In the genomic region with DNA sequence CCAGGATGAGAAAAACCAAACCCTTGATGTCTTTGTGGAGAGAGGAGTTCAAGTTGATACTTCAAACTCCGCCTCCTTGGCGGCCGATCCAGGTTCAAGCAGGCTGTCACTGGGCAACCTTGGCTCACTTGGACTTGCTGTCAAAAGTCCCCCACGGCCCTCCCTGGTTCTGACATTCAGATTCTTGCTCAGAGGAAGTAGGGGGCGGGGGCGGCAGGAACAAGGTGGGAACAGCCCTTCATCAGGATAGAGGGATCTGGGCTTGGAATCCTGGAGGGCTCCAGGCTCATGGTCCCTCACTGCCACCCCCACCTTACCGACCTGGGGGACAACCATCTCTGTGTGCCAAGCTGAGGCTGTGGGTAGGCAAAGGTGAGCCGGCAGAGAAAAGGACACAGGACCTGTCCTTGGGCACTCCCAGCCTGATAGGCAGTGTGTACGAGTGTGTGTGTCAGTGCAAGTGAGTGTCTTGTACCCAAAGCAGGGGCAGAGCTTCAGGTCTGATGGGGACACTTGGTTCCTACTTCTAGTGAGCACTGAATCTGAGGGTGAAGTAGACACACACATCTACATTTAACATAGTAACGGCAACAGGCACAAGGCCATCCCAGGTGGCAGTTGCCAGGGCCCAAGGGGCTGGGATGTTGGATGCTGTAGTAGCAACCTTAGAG, we compare ENCODE assay signal across 9 cellular contexts. TPM values are rescaled to one million over a fixed set of nuclear protein-coding genes. Genes with fewer than 3 reads are reported as not detected.
A peak's percentile ranks its signal among the peaks of the same experiment; 100 is the strongest.
DNase-seq lines count a peak whose midpoint lies in the region; ATAC-seq and TF ChIP-seq lines count a peak whose summit lies in the region.
"Had no signal": no experiment of that assay in that cellular context is flagged by ENCODE, and none has a peak within 500 bp of the region (broad histone marks: within the 10 kb centered on the region; RNA-seq: fewer than 3 reads in every experiment).

No MANE protein-coding gene starts in this region.

- peak overlapping the region; percentile 96 for H3K4me3 ChIP-seq in BLaER1
- no peak overlapping the region for H3K4me3 ChIP-seq in KMS-11 (IDR thresholded peaks at IDR 0.05; ENCODE audit: insufficient read depth, low read depth, low read length)
- H3K4me3 ChIP-seq in naive thymus-derived CD4-positive, alpha-beta T cell (ENCODE audit: low read length): peak overlapping the region; percentile 98
- H3K4me3 ChIP-seq: hepatocyte had no signal

- H3K9ac ChIP-seq in BLaER1: peak overlapping the region; percentile 100
- peak overlapping the region; percentile 100 for H3K9ac ChIP-seq in KMS-11

- H4K20me1 ChIP-seq in BLaER1: peaks cover 21% of the 10 kb centered on the region
- peaks cover 7% of the 10 kb centered on the region; the same call in 1 of the 2 replicates for H4K20me1 ChIP-seq in KMS-11 (ENCODE audit: insufficient read depth)

- H3K4me1 ChIP-seq in BLaER1 (peaks cover 51% of the 10 kb centered on the region), KMS-11 (ENCODE audit: low read depth, poor library complexity, severe bottlenecking) (peaks cover 60% of the 10 kb centered on the region)
- peaks cover 34 to 51% of the 10 kb centered on the region in 2 donors for H3K4me1 ChIP-seq in naive thymus-derived CD4-positive, alpha-beta T cell (ENCODE audit: control insufficient read depth in 2 of 2, insufficient read depth in 2 of 2, low read length in 2 of 2)

- peaks cover 10% of the 10 kb centered on the region for H3K9me3 Mint-ChIP-seq in activated naive CD8-positive, alpha-beta T cell treated with anti-CD3 and anti-CD28 coated beads for 36 hours
- H3K9me3 Mint-ChIP-seq in naive thymus-derived CD4-positive, alpha-beta T cell: peaks cover 0 to 7% (median 0%) of the 10 kb centered on the region in 11 donors

- H3K9me3 ChIP-seq in BLaER1: no peaks in the 10 kb centered on the region; the same call in 1 of the 2 replicates
- no peaks in the 10 kb centered on the region for H3K9me3 ChIP-seq in naive thymus-derived CD4-positive, alpha-beta T cell (ENCODE audit: control insufficient read depth in 2 of 3, low read length in 3 of 3)

- ATAC-seq in naive thymus-derived CD4-positive, alpha-beta T cell: no peak
- ATAC-seq in HG02763 (IDR thresholded peaks at IDR 0.05; ENCODE audit: unreplicated experiment): no peak

- peaks cover 66% of the 10 kb centered on the region for H3K36me3 Mint-ChIP-seq in activated naive CD8-positive, alpha-beta T cell treated with anti-CD3 and anti-CD28 coated beads for 36 hours
- peaks cover 13 to 56% (median 17%) of the 10 kb centered on the region in 5 donors for H3K36me3 Mint-ChIP-seq in naive thymus-derived CD4-positive, alpha-beta T cell

- POLR2A ChIA-PET in naive thymus-derived CD4-positive, alpha-beta T cell (lab: Charles Lee): interaction anchor here (0.5 to 19.0 kb wide), 7 partner anchors 8 to 1740 kb away, joined by 3 to 792 read pairs (median 8); partner anchors contain the start of genes RNF43, SUPT4H1 and TSPOAP1

- peak overlapping the region; percentile 96 for H3K4me2 ChIP-seq in BLaER1
- H3K4me2 ChIP-seq in KMS-11: peak overlapping the region; percentile 95
- H3K4me2 ChIP-seq: hepatocyte had no signal

- peaks cover 22% of the 10 kb centered on the region for H3K36me3 ChIP-seq in BLaER1
- peaks cover 11% of the 10 kb centered on the region; the same call in 1 of the 2 replicates for H3K36me3 ChIP-seq in KMS-11 (ENCODE audit: insufficient read depth)
- peaks cover 11 to 25% (median 17%) of the 10 kb centered on the region in 3 experiments for H3K36me3 ChIP-seq in naive thymus-derived CD4-positive, alpha-beta T cell (ENCODE audit: control insufficient read depth in 2 of 3, insufficient read depth in 3 of 3, low read length in 3 of 3)

- peaks cover 26% of the 10 kb centered on the region for H3K27me3 Mint-ChIP-seq in activated naive CD8-positive, alpha-beta T cell treated with anti-CD3 and anti-CD28 coated beads for 36 hours
- peaks cover 0 to 14% (median 0%) of the 10 kb centered on the region in 5 donors for H3K27me3 Mint-ChIP-seq in naive thymus-derived CD4-positive, alpha-beta T cell

- no peaks in the 10 kb centered on the region for H3K27me3 ChIP-seq in BLaER1
- no peaks in the 10 kb centered on the region for H3K27me3 ChIP-seq in KMS-11 (ENCODE audit: insufficient read depth, low read depth)
- H3K27me3 ChIP-seq in naive thymus-derived CD4-positive, alpha-beta T cell (ENCODE audit: control insufficient read depth in 2 of 2, insufficient read depth in 2 of 2, low read length in 2 of 2): no peaks in the 10 kb centered on the region
- H3K27me3 ChIP-seq: hepatocyte had no signal

- DNase-seq in activated naive CD8-positive, alpha-beta T cell treated with anti-CD3 and anti-CD28 coated beads for 36 hours: peak; percentile 62
- DNase-seq in naive thymus-derived CD4-positive, alpha-beta T cell: peak in 1 of 9 donors; percentile 27
- DNase-seq in KG1 (lab: John Stamatoyannopoulos, UW) (no peak), hepatic stellate cell (ENCODE audit: low spot score) (no peak), activated gamma-delta T cell treated with Interleukin-2 at 50 U/mL for 16 hours (no peak)

- peak overlapping the region; percentile 100 for H3K4me3 Mint-ChIP-seq in activated naive CD8-positive, alpha-beta T cell treated with anti-CD3 and anti-CD28 coated beads for 36 hours
- H3K4me3 Mint-ChIP-seq in naive thymus-derived CD4-positive, alpha-beta T cell: peak overlapping the region; percentile 86 to 100 (median 97)

- H2AFZ ChIP-seq in KMS-11 (ENCODE audit: low read depth): no peak overlapping the region
- H2AFZ ChIP-seq: hepatocyte had no signal

- peak overlapping the region; percentile 100 for H3K27ac Mint-ChIP-seq in activated naive CD8-positive, alpha-beta T cell treated with anti-CD3 and anti-CD28 coated beads for 36 hours
- H3K27ac Mint-ChIP-seq in naive thymus-derived CD4-positive, alpha-beta T cell: peak overlapping the region; percentile 89 to 100 (median 95)

- no peak for TF ChIP-seq CTCF in KMS-11 (conservative IDR thresholded peaks at IDR 0.05; ENCODE audit: low read depth, low read length)

- H3K79me2 ChIP-seq in KMS-11 (ENCODE audit: insufficient read depth, low read depth): peaks cover 88% of the 10 kb centered on the region
- H3K79me2 ChIP-seq: hepatocyte had no signal

- H3K4me1 Mint-ChIP-seq in activated naive CD8-positive, alpha-beta T cell treated with anti-CD3 and anti-CD28 coated beads for 36 hours: peaks cover 48% of the 10 kb centered on the region
- H3K4me1 Mint-ChIP-seq in naive thymus-derived CD4-positive, alpha-beta T cell: peaks cover 33 to 65% (median 46%) of the 10 kb centered on the region in 7 donors

- CTCF ChIA-PET in naive thymus-derived CD4-positive, alpha-beta T cell (lab: Charles Lee): interaction anchor here (0.6 to 6.9 kb wide), 6 partner anchors 8 to 770 kb away, joined by 3 to 35 read pairs (median 16); partner anchors contain the start of genes RNF43, SUPT4H1 and TSPOAP1

- intact Hi-C loops in naive thymus-derived CD4-positive, alpha-beta T cell (cut with micrococcal nuclease): loop anchor here (5.0 to 10.0 kb wide), 9 partner anchors 77 to 1738 kb away; partner anchors contain the start of genes CLTC (in 2 of the 2), DYNLL2 (in 1 of the 2), PRR11 (in 1 of the 2) and SKA2 (in 1 of the 2)

- H3K27ac ChIP-seq in BLaER1 (peak overlapping the region; percentile 100), KMS-11 (peak overlapping the region; percentile 96)
- H3K27ac ChIP-seq in naive thymus-derived CD4-positive, alpha-beta T cell (ENCODE audit: low read depth, low read length): peak overlapping the region; percentile 98
- H3K27ac ChIP-seq: hepatocyte had no signal

RNA-seq across cellular contexts. Expression of gene TSPOAP1, which starts 6.6 kb away (rescaled TPM):
- 10 to 100 TPM; 13.7 to 15.4 TPM for total RNA-seq in activated naive CD8-positive, alpha-beta T cell treated with anti-CD3 and anti-CD28 coated beads for 36 hours
- total RNA-seq in naive thymus-derived CD4-positive, alpha-beta T cell: 10 to 100 TPM; 11.2 to 62.5 (median 20.5) TPM
- 1 to 10 TPM in 1 of 2 donors, under 1 TPM in 1; 0.20 to 1.5 TPM for polyA plus RNA-seq in naive thymus-derived CD4-positive, alpha-beta T cell

RNA-seq across cellular contexts. Expression of gene SUPT4H1, which starts 16.8 kb away (rescaled TPM):
- 100 to 1,000 TPM; 136 to 139 TPM for total RNA-seq in activated naive CD8-positive, alpha-beta T cell treated with anti-CD3 and anti-CD28 coated beads for 36 hours
- 10 to 100 TPM; 36.0 to 75.6 (median 62.3) TPM for total RNA-seq in naive thymus-derived CD4-positive, alpha-beta T cell
- 10 to 100 TPM; 69.4 to 91.7 TPM for polyA plus RNA-seq in naive thymus-derived CD4-positive, alpha-beta T cell

RNA-seq across cellular contexts. Expression of gene MPO, which starts 54.5 kb away (rescaled TPM):
- total RNA-seq in activated naive CD8-positive, alpha-beta T cell treated with anti-CD3 and anti-CD28 coated beads for 36 hours: not detected
- 1 to 10 TPM in 1 of 5 experiments, under 1 TPM in 1, not detected in 3; 0.32 to 7.3 TPM for total RNA-seq in naive thymus-derived CD4-positive, alpha-beta T cell
- not detected for polyA plus RNA-seq in naive thymus-derived CD4-positive, alpha-beta T cell
- polyA plus RNA-seq: hepatocyte had no signal
